1 cellular context compared by ENCODE assay signal in genomic region chr14:95125156-95125555, GRCh38.
TF ChIP-seq lines count a peak whose summit lies in the region.

No MANE protein-coding gene starts in this region.

TF ChIP-seq in H1, 55 proteins besides CTCF, POLR2A, EP300 and RAD21:
- no peak for TF ChIP-seq SRF (IDR thresholded peaks at IDR 0.05; ENCODE audit: low read depth, low read length)
- no peak for TF ChIP-seq ATF2 (IDR thresholded peaks at IDR 0.05; ENCODE audit: low read length)
- TF ChIP-seq CHD1 (IDR thresholded peaks at IDR 0.05; ENCODE audit: low read depth, low read length): no peak
- TF ChIP-seq RNF2 (IDR thresholded peaks at IDR 0.05; ENCODE audit: borderline replicate concordance, low read depth, low read length, missing control alignments, poor library complexity, severe bottlenecking): no peak
- TF ChIP-seq POU5F1 (IDR thresholded peaks at IDR 0.05; ENCODE audit: low read depth, low read length): no peak
- no peak for TF ChIP-seq HDAC2 (IDR thresholded peaks at IDR 0.05; ENCODE audit: borderline replicate concordance in 1 of 2, low read depth in 2 of 2, low read length in 2 of 2)
- TF ChIP-seq TAF7 (optimal IDR thresholded peaks at IDR 0.05; ENCODE audit: borderline replicate concordance, low read depth, low read length): no peak
- TF ChIP-seq ZNF274 (IDR thresholded peaks at IDR 0.05; ENCODE audit: borderline replicate concordance, extremely low read depth, low read length): no peak
- no peak for TF ChIP-seq EZH2 (IDR thresholded peaks at IDR 0.05; ENCODE audit: low read depth, low read length, severe bottlenecking)
- no peak for TF ChIP-seq POLR2AphosphoS5 (IDR thresholded peaks at IDR 0.05; ENCODE audit: low read depth, low read length)
- TF ChIP-seq GTF2F1 (IDR thresholded peaks at IDR 0.05; ENCODE audit: borderline replicate concordance, low read depth, low read length): no peak
- no peak for TF ChIP-seq SP2 (IDR thresholded peaks at IDR 0.05; ENCODE audit: low read length)
- TF ChIP-seq TBP (IDR thresholded peaks at IDR 0.05; ENCODE audit: low read depth, low read length): no peak
